Comparison of ENCODE assay signal across 27 cellular contexts in genomic region chr10:73954737-73955136, GRCh38. TPM values are rescaled to one million over a fixed set of nuclear protein-coding genes. Genes with fewer than 3 reads are reported as not detected.
DNase-seq lines count a peak whose midpoint lies in the region; ATAC-seq, FAIRE-seq and TF ChIP-seq lines count a peak whose summit lies in the region.
"Had no signal": no experiment of that assay in that cellular context is flagged by ENCODE, and none has a peak within 500 bp of the region (broad histone marks: within the 10 kb centered on the region; RNA-seq: fewer than 3 reads in every experiment).

No MANE protein-coding gene starts in this region.

- H3K4me3 ChIP-seq in BLaER1 treated with 17β-estradiol and CSF1 and Interleukin-3, amounts not matched to agents 10 nM and 100 nM, result no peak overlapping the region
- no peak overlapping the region for H3K4me3 ChIP-seq in K562

- ATAC-seq in natural killer cell (no peak), K562 (no peak)
- ATAC-seq in natural killer cell treated with Interleukin-12 subunit alpha and Interleukin-12 subunit beta and Interleukin-15 and Interleukin-18, amount 100 ng/mL, for 72 hours, result no peak
- ATAC-seq in stimulated activated memory B cell treated with anti-CD40 and anti-IgM and Interleukin-4, amounts not matched to agents 10 μg/mL and 1 μg/mL and 100 μg/mL, for 72 hours, result no peak
- no peak for ATAC-seq in activated naive CD8-positive, alpha-beta T cell treated with anti-CD3 and anti-CD28 coated beads, Interleukin-2, amount 50 U/mL, for 24 hours

- H2AFZ ChIP-seq in K562 (ENCODE audit: low read depth, low read length), result no peak overlapping the region

- intact Hi-C loops in natural killer cell (cut with micrococcal nuclease), result loop anchor here (5.0 kb wide), 2 partner anchors 67 to 123 kb away; no protein-coding TSS in a partner anchor
- intact Hi-C loops in K562 (cut with micrococcal nuclease), result loop anchor here (5.0 kb wide), 1 partner anchor 103 kb away; no protein-coding TSS in a partner anchor

- no peak for TF ChIP-seq POLR2A in K562 (conservative IDR thresholded peaks at IDR 0.05)

- TF ChIP-seq EP300 in K562 (IDR thresholded peaks at IDR 0.05; ENCODE audit: low read length), result no peak

- TF ChIP-seq RAD21 in K562 (CRISPR knock-in tag; conservative IDR thresholded peaks at IDR 0.05 in 1 of 2, IDR thresholded peaks at IDR 0.05 in 1 of 2), result no peak

- no peaks in the 10 kb centered on the region for H3K79me2 ChIP-seq in K562 (ENCODE audit: control insufficient read depth, insufficient read depth, low read length)

- H3K27me3 ChIP-seq in BLaER1 treated with 17β-estradiol and CSF1 and Interleukin-3, amounts not matched to agents 10 nM and 100 nM, result no peaks in the 10 kb centered on the region; a peak in 1 of 22 replicates
- no peaks in the 10 kb centered on the region for H3K27me3 ChIP-seq in K562 (ENCODE audit: control insufficient read depth in 2 of 2, insufficient read depth in 2 of 2, low read length in 2 of 2)
- H3K27me3 ChIP-seq: BE2C had no signal

- CTCF ChIA-PET in K562 (lab: Yijun Ruan, JAX; ENCODE audit: low intra/inter-chr PET ratio), result no interaction called here

- peaks cover 0 to 6% (median 0%) of the 10 kb centered on the region in 11 experiments; a peak in 2 of 22 replicates for H4K20me1 ChIP-seq in BLaER1 treated with 17β-estradiol and CSF1 and Interleukin-3, amounts not matched to agents 10 nM and 100 nM
- H4K20me1 ChIP-seq in K562 (replicated peaks; ENCODE audit: control insufficient read depth, insufficient read depth, low read length), result no peaks in the 10 kb centered on the region

- no peak overlapping the region for H3K9ac ChIP-seq in BLaER1 treated with 17β-estradiol and CSF1 and Interleukin-3, amounts not matched to agents 10 nM and 100 nM
- no peak overlapping the region for H3K9ac ChIP-seq in K562 (ENCODE audit: insufficient read depth in 1 of 2, low read depth in 2 of 2, low read length in 2 of 2)

- TF ChIP-seq CTCF in natural killer cell (IDR thresholded peaks at IDR 0.05) (no peak), K562 (IDR thresholded peaks at IDR 0.05 in 2 of 3, conservative IDR thresholded peaks at IDR 0.05 in 1 of 3; ENCODE audit: insufficient read depth in 2 of 3, low read depth in 1 of 3, low read length in 3 of 3) (no peak), type B pancreatic cell (conservative IDR thresholded peaks at IDR 0.05) (no peak)

- DNase-seq in natural killer cell (no peak), K562 (ENCODE audit: extremely low read depth in 1 of 4, low spot score in 3 of 4) (no peak), type B pancreatic cell (ENCODE audit: extremely low spot score, unreplicated experiment) (no peak), GDM1 (lab: John Stamatoyannopoulos, UW) (no peak)
- DNase-seq in natural killer cell treated with Interleukin-12 subunit alpha and Interleukin-12 subunit beta and Interleukin-15 and Interleukin-18, amount 100 ng/mL, for 72 hours (ENCODE audit: low spot score), result no peak
- DNase-seq in activated naive CD8-positive, alpha-beta T cell treated with anti-CD3 and anti-CD28 coated beads, Interleukin-2, amount 50 U/mL, for 24 hours, result no peak
- DNase-seq: 8988T; ACHN; BE2C; C1 segment of cervical spinal cord; CD4-positive, alpha-beta memory T cell; CD4-positive, CD25-positive, alpha-beta regulatory T cell; CD8-positive, alpha-beta memory T cell; COR-L47; DMS 273 treated with DMSO at 0.1 percent for 48 hours; DMS153; DMS53; DMS79; DND-41; EL; GF-D8 had no signal

- 96% methylated on average over 2 of the region's 2 CpGs for WGBS in K562 (ENCODE audit: insufficient coverage, low coverage, missing lambda C conversion rate)

- no peaks in the 10 kb centered on the region for H3K36me3 Mint-ChIP-seq in natural killer cell
- no peaks in the 10 kb centered on the region for H3K36me3 Mint-ChIP-seq in natural killer cell treated with Interleukin-12 subunit alpha and Interleukin-12 subunit beta and Interleukin-15 and Interleukin-18, amount 100 ng/mL, for 72 hours
- H3K36me3 Mint-ChIP-seq in stimulated activated memory B cell treated with anti-CD40 and anti-IgM and Interleukin-4, amounts not matched to agents 10 μg/mL and 1 μg/mL and 100 μg/mL, for 72 hours, result no peaks in the 10 kb centered on the region
- H3K36me3 Mint-ChIP-seq in type B pancreatic cell, result no peaks in the 10 kb centered on the region
- no peaks in the 10 kb centered on the region for H3K36me3 Mint-ChIP-seq in activated naive CD8-positive, alpha-beta T cell treated with anti-CD3 and anti-CD28 coated beads, Interleukin-2, amount 50 U/mL, for 24 hours (ENCODE audit: low read depth)
- H3K36me3 Mint-ChIP-seq: CD14-positive monocyte; CD4-positive, alpha-beta memory T cell; CD4-positive, CD25-positive, alpha-beta regulatory T cell; CD8-positive, alpha-beta memory T cell had no signal

- H3K4me2 ChIP-seq in BLaER1 treated with 17β-estradiol and CSF1 and Interleukin-3, amounts not matched to agents 10 nM and 100 nM, result peak overlapping the region; percentile 65 to 96 (median 85); a peak in 20 of 22 replicates
- no peak overlapping the region for H3K4me2 ChIP-seq in K562 (ENCODE audit: insufficient read depth, low read length)

- H3K9me3 Mint-ChIP-seq in natural killer cell (no peaks in the 10 kb centered on the region), type B pancreatic cell (no peaks in the 10 kb centered on the region)
- H3K9me3 Mint-ChIP-seq in natural killer cell treated with Interleukin-12 subunit alpha and Interleukin-12 subunit beta and Interleukin-15 and Interleukin-18, amount 100 ng/mL, for 72 hours, result no peaks in the 10 kb centered on the region
- no peaks in the 10 kb centered on the region for H3K9me3 Mint-ChIP-seq in stimulated activated memory B cell treated with anti-CD40 and anti-IgM and Interleukin-4, amounts not matched to agents 10 μg/mL and 1 μg/mL and 100 μg/mL, for 72 hours
- H3K9me3 Mint-ChIP-seq in activated naive CD8-positive, alpha-beta T cell treated with anti-CD3 and anti-CD28 coated beads, Interleukin-2, amount 50 U/mL, for 24 hours, result no peaks in the 10 kb centered on the region
- H3K9me3 Mint-ChIP-seq: CD14-positive monocyte; CD4-positive, alpha-beta memory T cell; CD4-positive, CD25-positive, alpha-beta regulatory T cell; CD8-positive, alpha-beta memory T cell had no signal

- FAIRE-seq in K562 (lab: Jason Lieb, UNC), result no peak
- FAIRE-seq: A204.1, GM12891, GM19239 had no signal

- H3K4me3 Mint-ChIP-seq in natural killer cell, result peak overlapping the region; percentile 19
- H3K4me3 Mint-ChIP-seq in natural killer cell treated with Interleukin-12 subunit alpha and Interleukin-12 subunit beta and Interleukin-15 and Interleukin-18, amount 100 ng/mL, for 72 hours, result no peak overlapping the region
- H3K4me3 Mint-ChIP-seq in stimulated activated memory B cell treated with anti-CD40 and anti-IgM and Interleukin-4, amounts not matched to agents 10 μg/mL and 1 μg/mL and 100 μg/mL, for 72 hours, result no peak overlapping the region
- H3K4me3 Mint-ChIP-seq in type B pancreatic cell, result no peak overlapping the region
- no peak overlapping the region for H3K4me3 Mint-ChIP-seq in activated naive CD8-positive, alpha-beta T cell treated with anti-CD3 and anti-CD28 coated beads, Interleukin-2, amount 50 U/mL, for 24 hours
- H3K4me3 Mint-ChIP-seq: CD14-positive monocyte had no signal

- H3K27me3 Mint-ChIP-seq in natural killer cell (ENCODE audit: low read depth in 2 of 2) (no peaks in the 10 kb centered on the region), type B pancreatic cell (no peaks in the 10 kb centered on the region)
- no peaks in the 10 kb centered on the region for H3K27me3 Mint-ChIP-seq in natural killer cell treated with Interleukin-12 subunit alpha and Interleukin-12 subunit beta and Interleukin-15 and Interleukin-18, amount 100 ng/mL, for 72 hours
- no peaks in the 10 kb centered on the region for H3K27me3 Mint-ChIP-seq in stimulated activated memory B cell treated with anti-CD40 and anti-IgM and Interleukin-4, amounts not matched to agents 10 μg/mL and 1 μg/mL and 100 μg/mL, for 72 hours
- no peaks in the 10 kb centered on the region for H3K27me3 Mint-ChIP-seq in activated naive CD8-positive, alpha-beta T cell treated with anti-CD3 and anti-CD28 coated beads, Interleukin-2, amount 50 U/mL, for 24 hours
- H3K27me3 Mint-ChIP-seq: CD4-positive, alpha-beta memory T cell; CD8-positive, alpha-beta memory T cell had no signal

- H3K27ac Mint-ChIP-seq in natural killer cell (peak overlapping the region; percentile 92 to 94), type B pancreatic cell (no peak overlapping the region)
- peak overlapping the region in 1 of 2 donors; percentile 73 for H3K27ac Mint-ChIP-seq in natural killer cell treated with Interleukin-12 subunit alpha and Interleukin-12 subunit beta and Interleukin-15 and Interleukin-18, amount 100 ng/mL, for 72 hours
- peak overlapping the region; percentile 95 for H3K27ac Mint-ChIP-seq in stimulated activated memory B cell treated with anti-CD40 and anti-IgM and Interleukin-4, amounts not matched to agents 10 μg/mL and 1 μg/mL and 100 μg/mL, for 72 hours
- no peak overlapping the region for H3K27ac Mint-ChIP-seq in activated naive CD8-positive, alpha-beta T cell treated with anti-CD3 and anti-CD28 coated beads, Interleukin-2, amount 50 U/mL, for 24 hours

- no TSS peak for BruUV-seq in K562 (replicated peaks; lab: Mats Ljungman, UMichigan)

- H3K4me1 ChIP-seq in BLaER1 treated with 17β-estradiol and CSF1 and Interleukin-3, amounts not matched to agents 10 nM and 100 nM, result peaks cover 59 to 77% (median 70%) of the 10 kb centered on the region in 10 experiments
- H3K4me1 ChIP-seq in K562 (replicated peaks in 1 of 2; ENCODE audit: control insufficient read depth in 2 of 2, insufficient read depth in 2 of 2, low read length in 2 of 2), result peaks cover 22 to 25% of the 10 kb centered on the region in 2 experiments
- H3K4me1 ChIP-seq: BE2C had no signal

- H3K9me1 ChIP-seq in K562 (ENCODE audit: control insufficient read depth, insufficient read depth, low read length), result no peaks in the 10 kb centered on the region

- H3K36me3 ChIP-seq in BLaER1 treated with 17β-estradiol and CSF1 and Interleukin-3, amounts not matched to agents 10 nM and 100 nM, result no peaks in the 10 kb centered on the region
- no peaks in the 10 kb centered on the region for H3K36me3 ChIP-seq in K562 (ENCODE audit: control insufficient read depth, insufficient read depth, low read length)
- H3K36me3 ChIP-seq: BE2C had no signal

- in situ Hi-C loops in K562 (cut with MboI), result no loop called here

- no peaks in the 10 kb centered on the region for H3K9me3 ChIP-seq in BLaER1 treated with 17β-estradiol and CSF1 and Interleukin-3, amounts not matched to agents 10 nM and 100 nM (replicated peaks in 1 of 11)
- no peaks in the 10 kb centered on the region for H3K9me3 ChIP-seq in K562 (replicated peaks; ENCODE audit: control insufficient read depth, insufficient read depth, low read depth, low read length)
- H3K9me3 ChIP-seq: BE2C had no signal

- POLR2A ChIA-PET in K562 (lab: Yijun Ruan, JAX), result interaction anchor here (2.0 kb wide), 1 partner anchor 44 kb away, joined by 6 read pairs; the partner anchor contains the start of gene VCL

- peaks cover 41 to 55% of the 10 kb centered on the region in 2 donors for H3K4me1 Mint-ChIP-seq in natural killer cell
- H3K4me1 Mint-ChIP-seq in natural killer cell treated with Interleukin-12 subunit alpha and Interleukin-12 subunit beta and Interleukin-15 and Interleukin-18, amount 100 ng/mL, for 72 hours (ENCODE audit: low read depth in 2 of 2), result peaks cover 40 to 42% of the 10 kb centered on the region in 2 donors
- H3K4me1 Mint-ChIP-seq in stimulated activated memory B cell treated with anti-CD40 and anti-IgM and Interleukin-4, amounts not matched to agents 10 μg/mL and 1 μg/mL and 100 μg/mL, for 72 hours, result peaks cover 44% of the 10 kb centered on the region
- H3K4me1 Mint-ChIP-seq in type B pancreatic cell (ENCODE audit: unreplicated experiment), result peaks cover 17% of the 10 kb centered on the region
- H3K4me1 Mint-ChIP-seq in activated naive CD8-positive, alpha-beta T cell treated with anti-CD3 and anti-CD28 coated beads, Interleukin-2, amount 50 U/mL, for 24 hours, result peaks cover 42% of the 10 kb centered on the region

- peak overlapping the region in 6 of 11 experiments; percentile 78 to 88 (median 83); a peak in 10 of 22 replicates for H3K27ac ChIP-seq in BLaER1 treated with 17β-estradiol and CSF1 and Interleukin-3, amounts not matched to agents 10 nM and 100 nM
- H3K27ac ChIP-seq in K562 (ENCODE audit: extremely low read depth, low read depth, low read length), result no peak overlapping the region

RNA-seq across cellular contexts. Expression of gene VCL, which starts 43.2 kb away (rescaled TPM):
- total RNA-seq in natural killer cell (100 to 1,000 TPM; 121 to 145 (median 122) TPM), K562 (2014; rRNA removed) (72.0 and 77.3 TPM in 2 replicates), K562 (2014; rRNA removed; fragmentation: Illumina TruSeq; extraction: Trizol) (76.4 and 81.4 TPM in 2 replicates), K562 (2015; rRNA removed; fragmentation: Illumina TruSeq; extraction: Trizol) (84.3 and 87.0 TPM in 2 replicates), K562 (2021) (180 and 186 TPM in 2 replicates), type B pancreatic cell (ENCODE audit: low replicate concordance) (110 and 125 TPM in 2 replicates)
- total RNA-seq in natural killer cell treated with Interleukin-12 subunit alpha and Interleukin-12 subunit beta and Interleukin-15 and Interleukin-18, amount 100 ng/mL, for 72 hours, result 10 to 100 TPM; 42.1 to 51.4 TPM
- total RNA-seq in K562 (2011; cell fraction: chromatin; rRNA removed; ENCODE audit: low replicate concordance), result 187 and 268 TPM in 2 replicates
- total RNA-seq in K562 (2011; cell fraction: nucleolus; rRNA removed), result 123 and 137 TPM in 2 replicates
- total RNA-seq in K562 (2011; cell fraction: nucleoplasm; rRNA removed), result 175 and 236 TPM in 2 replicates
- polyA plus RNA-seq in K562 (2011; rRNA removed) (138 and 154 TPM in 2 replicates), K562 (2014; fragmentation: Illumina TruSeq; extraction: Trizol) (111 and 117 TPM in 2 replicates), K562 (2014; fragmentation: Nextera tagmentation; extraction: Ambion mirVana) (10 to 100 TPM; 29.8 to 53.6 TPM), K562 (2014; rRNA removed) (65.6 and 72.8 TPM in 2 replicates)
- polyA plus RNA-seq in K562 (2011; cell fraction: cytosol; rRNA removed), result 76.8 and 89.4 TPM in 2 replicates
- 176 and 196 TPM in 2 replicates for polyA plus RNA-seq in K562 (2011; cell fraction: nucleus; rRNA removed)
- polyA plus RNA-seq in K562 (2012), result 110 TPM in 2 replicates
- polyA minus RNA-seq in K562 (2011; rRNA and poly(A)+ RNA removed), result 163 and 186 TPM in 2 replicates
- 91.8 and 115 TPM in 2 replicates for polyA minus RNA-seq in K562 (2011; cell fraction: cytosol; rRNA and poly(A)+ RNA removed)
- 133 and 174 TPM in 2 replicates for polyA minus RNA-seq in K562 (2011; cell fraction: nucleus; rRNA and poly(A)+ RNA removed)

RNA-seq across cellular contexts. Expression of gene PLAU, which starts 43.8 kb away (rescaled TPM):
- total RNA-seq in natural killer cell, result 1 to 10 TPM in 1 of 3 donors, under 1 TPM in 2; 0.12 to 1.6 (median 0.32) TPM
- total RNA-seq in natural killer cell treated with Interleukin-12 subunit alpha and Interleukin-12 subunit beta and Interleukin-15 and Interleukin-18, amount 100 ng/mL, for 72 hours, result not detected
- total RNA-seq in K562 (2011; cell fraction: chromatin; rRNA removed; ENCODE audit: low replicate concordance), result 2.8 and 5.6 TPM in 2 replicates
- total RNA-seq in K562 (2011; cell fraction: nucleolus; rRNA removed), result 4.2 and 6.7 TPM in 2 replicates
- total RNA-seq in K562 (2011; cell fraction: nucleoplasm; rRNA removed), result 4.4 and 4.9 TPM in 2 replicates
- 2.1 and 2.9 TPM in 2 replicates for total RNA-seq in K562 (2014; rRNA removed)
- total RNA-seq in K562 (2014; rRNA removed; fragmentation: Illumina TruSeq; extraction: Trizol), result 3.2 and 3.3 TPM in 2 replicates
- 16.9 and 17.5 TPM in 2 replicates for total RNA-seq in K562 (2015; rRNA removed; fragmentation: Illumina TruSeq; extraction: Trizol)
- 4.1 and 4.4 TPM in 2 replicates for total RNA-seq in K562 (2021)
- polyA plus RNA-seq in K562 (2011; rRNA removed), result 3.4 and 5.8 TPM in 2 replicates
- 3.7 and 8.0 TPM in 2 replicates for polyA plus RNA-seq in K562 (2011; cell fraction: cytosol; rRNA removed)
- 11.6 and 17.7 TPM in 2 replicates for polyA plus RNA-seq in K562 (2011; cell fraction: nucleus; rRNA removed)
- polyA plus RNA-seq in K562 (2012), result 11.2 and 47.9 TPM in 2 replicates
- polyA plus RNA-seq in K562 (2014; fragmentation: Illumina TruSeq; extraction: Trizol), result 4.6 and 4.9 TPM in 2 replicates
- 1 to 10 TPM; 2.3 to 2.5 TPM for polyA plus RNA-seq in K562 (2014; fragmentation: Nextera tagmentation; extraction: Ambion mirVana)
- 2.6 and 4.2 TPM in 2 replicates for polyA plus RNA-seq in K562 (2014; rRNA removed)
- 2.6 and 3.6 TPM in 2 replicates for polyA minus RNA-seq in K562 (2011; rRNA and poly(A)+ RNA removed)
- polyA minus RNA-seq in K562 (2011; cell fraction: cytosol; rRNA and poly(A)+ RNA removed), result 1.6 and 4.6 TPM in 2 replicates
- 1.6 and 3.4 TPM in 2 replicates for polyA minus RNA-seq in K562 (2011; cell fraction: nucleus; rRNA and poly(A)+ RNA removed)
- total RNA-seq in type B pancreatic cell (ENCODE audit: low replicate concordance), result 3.5 and 5.5 TPM in 2 replicates
- polyA plus RNA-seq: CD4-positive, alpha-beta memory T cell; CD4-positive, CD25-positive, alpha-beta regulatory T cell; CD8-positive, alpha-beta memory T cell had no signal

Comparison
In these comparisons a context has a peak if more than half of its experiments do, and no peak if none do; other contexts are left out.
1. H3K27ac Mint-ChIP-seq: peak in natural killer cell (2 of 2) and stimulated activated memory B cell treated with anti-CD40 and anti-IgM and Interleukin-4, amounts not matched to agents 10 μg/mL and 1 μg/mL and 100 μg/mL, for 72 hours (single experiment); none in type B pancreatic cell (single experiment) and activated naive CD8-positive, alpha-beta T cell treated with anti-CD3 and anti-CD28 coated beads, Interleukin-2, amount 50 U/mL, for 24 hours (single experiment).